ENCODE assay signal across 8 cellular contexts in genomic region chr11:123111465-123111864, GRCh38. TPM values are rescaled to one million over a fixed set of nuclear protein-coding genes. Genes with fewer than 3 reads are reported as not detected.
A peak's percentile ranks its signal among the peaks of the same experiment; 100 is the strongest.
DNase-seq lines count a peak whose midpoint lies in the region; ATAC-seq and TF ChIP-seq lines count a peak whose summit lies in the region.

No MANE protein-coding gene starts in this region.

- DNase-seq in SIG-M5 treated with dmso at 0.1 percent for 504 hours (lab: John Stamatoyannopoulos, UW; ENCODE audit: unreplicated experiment) (peak; percentile 15), SIG-M5 (lab: John Stamatoyannopoulos, UW) (no peak), NCI-H1105 (lab: John Stamatoyannopoulos, UW) (peak; percentile 86), SW 1271 (lab: John Stamatoyannopoulos, UW) (peak; percentile 9 to 55), foreskin fibroblast (peak in 1 of 2 donors; percentile 64), osteocyte (ENCODE audit: extremely low spot score, unreplicated experiment) (no peak)
- no peak for DNase-seq in activated CD4-positive, alpha-beta T cell treated with anti-CD3 and anti-CD28 coated beads for 48 hours

- H3K4me3 ChIP-seq in foreskin fibroblast (ENCODE audit: low read depth in 1 of 2, low read length in 2 of 2): no peak overlapping the region

- H3K27me3 Mint-ChIP-seq in osteocyte (ENCODE audit: unreplicated experiment): no peaks in the 10 kb centered on the region

- H3K27ac Mint-ChIP-seq in osteocyte (ENCODE audit: unreplicated experiment): peak overlapping the region; percentile 34

- peaks cover 7% of the 10 kb centered on the region for H3K4me1 Mint-ChIP-seq in osteocyte (ENCODE audit: unreplicated experiment)

- ATAC-seq in GM18502 (IDR thresholded peaks at IDR 0.05; ENCODE audit: poor library complexity, unreplicated experiment): no peak

- no peak overlapping the region for H3K4me3 Mint-ChIP-seq in osteocyte (ENCODE audit: unreplicated experiment)

- TF ChIP-seq CTCF in foreskin fibroblast (IDR thresholded peaks at IDR 0.05; ENCODE audit: low read depth, low read length) (peak; percentile 64), osteocyte (IDR thresholded peaks at IDR 0.05) (peak; percentile 88)

- H3K36me3 Mint-ChIP-seq in osteocyte (ENCODE audit: unreplicated experiment): peaks cover 2% of the 10 kb centered on the region

- no peaks in the 10 kb centered on the region for H3K9me3 Mint-ChIP-seq in osteocyte (ENCODE audit: unreplicated experiment)

RNA-seq across cellular contexts. Expression of gene HSPA8, which starts 49.5 kb away (rescaled TPM):
- 1,086 and 1,095 TPM in 2 replicates for total RNA-seq in osteocyte

Comparison
In these comparisons a context has a peak if more than half of its experiments do, and no peak if none do; other contexts are left out.
1. DNase-seq: peak in SIG-M5 treated with dmso at 0.1 percent for 504 hours (single experiment), NCI-H1105 (single experiment) and SW 1271 (2 of 2); none in SIG-M5 (single experiment), osteocyte (single experiment) and activated CD4-positive, alpha-beta T cell treated with anti-CD3 and anti-CD28 coated beads for 48 hours (single experiment).